13 cellular contexts compared by ENCODE assay signal in the genomic region with DNA sequence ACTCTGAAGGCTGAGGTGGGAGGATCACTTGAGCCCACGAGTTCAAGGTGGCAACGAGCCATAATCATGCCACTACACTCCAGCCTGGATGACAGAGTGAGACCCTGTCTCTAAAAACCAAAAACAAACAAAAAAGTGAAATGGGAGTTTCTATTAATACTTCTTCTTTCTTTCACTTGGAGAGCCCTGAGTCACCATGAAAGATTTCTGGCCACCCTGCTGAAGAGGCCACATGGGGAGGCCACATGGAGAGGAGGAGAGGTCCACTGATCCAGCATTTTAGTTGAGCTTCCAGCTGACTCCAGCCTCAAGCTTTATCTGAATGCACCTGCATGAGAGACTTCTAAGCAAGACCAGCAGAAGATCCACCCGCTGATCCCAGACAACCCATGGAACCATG.
"Had no signal": no experiment of that assay in that cellular context is flagged by ENCODE, and none has a peak within 500 bp of the region (broad histone marks: within the 10 kb centered on the region; RNA-seq: fewer than 3 reads in every experiment).

No MANE protein-coding gene starts in this region.

- H3K36me3 ChIP-seq: adrenal gland, gastrocnemius medialis, heart right ventricle, neural progenitor cell, right lobe of liver had no signal

- H3K27me3 ChIP-seq: adrenal gland, gastrocnemius medialis, heart right ventricle, neural progenitor cell, right lobe of liver had no signal

- H3K27ac Mint-ChIP-seq: activated CD4-positive, alpha-beta T cell treated with anti-CD3 and anti-CD28 coated beads, Interleukin-2, amount 10 ng/mL, durations not matched to agents 24 days and 14 days; activated naive CD4-positive, alpha-beta T cell treated with anti-CD3 and anti-CD28 coated beads for 36 hours; naive B cell; neural progenitor cell had no signal

- H3K9me3 ChIP-seq: adrenal gland, gastrocnemius medialis, heart right ventricle, right lobe of liver had no signal

- H3K4me3 Mint-ChIP-seq: activated CD4-positive, alpha-beta T cell treated with anti-CD3 and anti-CD28 coated beads, Interleukin-2, amount 10 ng/mL, durations not matched to agents 24 days and 14 days; activated naive CD4-positive, alpha-beta T cell treated with anti-CD3 and anti-CD28 coated beads for 36 hours; neural progenitor cell had no signal

- H3K4me3 ChIP-seq: adrenal gland, gastrocnemius medialis, heart right ventricle, neural progenitor cell, right lobe of liver had no signal

- H3K4me1 Mint-ChIP-seq: activated CD4-positive, alpha-beta T cell treated with anti-CD3 and anti-CD28 coated beads, Interleukin-2, amount 10 ng/mL, durations not matched to agents 24 days and 14 days; naive B cell had no signal

- DNase-seq: activated CD4-positive, alpha-beta T cell treated with anti-CD3 and anti-CD28 coated beads, Interleukin-2, amount 10 ng/mL, durations not matched to agents 24 days and 14 days; activated CD4-positive, CD25-positive, alpha-beta regulatory T cell; activated naive CD4-positive, alpha-beta T cell treated with anti-CD3 and anti-CD28 coated beads for 36 hours; activated T-cell treated with anti-CD3 and anti-CD28 coated beads for 4 hours; adrenal gland; central memory CD4-positive, alpha-beta T cell; effector CD8-positive, alpha-beta T cell; gastrocnemius medialis; heart right ventricle; naive B cell; right lobe of liver; T-helper 2 cell had no signal

- H3K4me1 ChIP-seq: adrenal gland, gastrocnemius medialis, neural progenitor cell had no signal

- H3K9me3 Mint-ChIP-seq: activated CD4-positive, alpha-beta T cell treated with anti-CD3 and anti-CD28 coated beads, Interleukin-2, amount 10 ng/mL, durations not matched to agents 24 days and 14 days; activated naive CD4-positive, alpha-beta T cell treated with anti-CD3 and anti-CD28 coated beads for 36 hours; naive B cell; neural progenitor cell had no signal

- H3K27ac ChIP-seq: adrenal gland, neural progenitor cell, right lobe of liver had no signal

- H3K36me3 Mint-ChIP-seq: naive B cell, neural progenitor cell had no signal

- ATAC-seq: right lobe of liver had no signal
